ENCODE assay signal across 8 cellular contexts in the genomic region with DNA sequence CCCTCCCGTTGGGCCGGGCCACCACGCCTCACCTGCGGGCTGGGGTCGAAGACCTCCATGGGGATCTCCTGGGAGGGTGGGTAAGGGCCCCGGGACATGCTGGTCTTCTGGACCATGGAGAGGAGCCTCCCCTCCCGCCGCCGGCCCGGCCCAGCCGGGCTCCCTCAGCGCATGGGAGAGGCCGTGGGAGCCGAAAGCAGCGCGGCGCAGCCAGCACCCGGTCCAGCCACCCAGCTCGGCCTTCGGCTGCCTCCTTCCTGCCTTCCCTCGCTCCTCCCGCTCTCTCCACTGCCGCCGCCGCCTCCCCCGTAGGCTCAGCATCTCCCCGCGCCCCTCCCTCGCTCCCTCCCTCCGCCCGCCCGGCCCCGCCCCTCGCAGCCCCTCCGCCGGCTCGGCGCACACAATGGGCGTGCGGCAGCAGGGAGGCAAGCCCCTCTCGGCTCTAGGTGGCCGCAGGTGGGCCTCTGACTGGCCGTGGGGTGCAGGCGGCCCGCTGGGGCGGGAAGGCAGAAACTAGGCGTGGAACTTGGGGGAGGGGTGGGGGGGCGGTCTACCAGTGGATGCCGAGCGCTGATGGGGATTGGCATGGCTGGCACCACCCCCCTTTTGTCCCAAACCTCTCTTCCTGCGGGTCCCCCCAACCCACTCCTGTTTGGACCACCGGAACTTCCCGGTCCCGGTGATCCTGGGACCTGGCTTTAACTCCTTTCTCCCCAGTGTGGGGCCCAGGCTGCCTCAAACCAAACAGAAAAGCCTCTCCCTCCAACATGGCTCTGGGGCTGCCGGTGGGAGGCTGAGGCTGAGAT. TPM values are rescaled to one million over a fixed set of nuclear protein-coding genes. Genes with fewer than 3 reads are reported as not detected.
DNase-seq lines count a peak whose midpoint lies in the region; ATAC-seq and TF ChIP-seq lines count a peak whose summit lies in the region.

A gene (minus strand): TSS at position 290 of the 806 bp plus-strand sequence. CDS start 174 bp downstream, at position 116.

- H3K27me3 ChIP-seq in colonic mucosa: no peaks in the 10 kb centered on the region

- peak within 1 kb of the TSS; percentile 74 for H3K4me3 ChIP-seq in colonic mucosa

- H3K4me1 Mint-ChIP-seq in activated CD4-positive, alpha-beta T cell treated with anti-CD3 and anti-CD28 coated beads, Interleukin-2, amount 10 ng/mL, durations not matched to agents 24 days and 14 days: peaks cover 56% of the 10 kb centered on the region

- H3K27ac Mint-ChIP-seq in activated CD4-positive, alpha-beta T cell treated with anti-CD3 and anti-CD28 coated beads, Interleukin-2, amount 10 ng/mL, durations not matched to agents 24 days and 14 days: peak within 1 kb of the TSS; percentile 75

- intact Hi-C loops in activated CD4-positive, alpha-beta T cell treated with anti-CD3 and anti-CD28 coated beads, Interleukin-2, amount 10 ng/mL, durations not matched to agents 24 days and 14 days (cut with micrococcal nuclease): loop anchor here (5.0 kb wide), 1 partner anchor 45 kb away; a partner anchor contains a TSS
- intact Hi-C loops in colonic mucosa (cut with DNase I): no loop called here

- H3K36me3 Mint-ChIP-seq in activated CD4-positive, alpha-beta T cell treated with anti-CD3 and anti-CD28 coated beads, Interleukin-2, amount 10 ng/mL, durations not matched to agents 24 days and 14 days (ENCODE audit: low read depth): peaks cover 35% of the 10 kb centered on the region

- ATAC-seq in GM21526 (IDR thresholded peaks at IDR 0.05; ENCODE audit: low FRiP score, unreplicated experiment) (peak; percentile 36), left lobe of liver (peak; percentile 40)

- peak within 1 kb of the TSS; percentile 98 for H3K4me3 Mint-ChIP-seq in activated CD4-positive, alpha-beta T cell treated with anti-CD3 and anti-CD28 coated beads, Interleukin-2, amount 10 ng/mL, durations not matched to agents 24 days and 14 days

- peak; percentile 91 for DNase-seq in AG08396 (ENCODE audit: low spot score)
- peak; percentile 54 for DNase-seq in NCI-H460 (ENCODE audit: extremely low read depth, low read depth)
- peak; percentile 93 for DNase-seq in activated CD4-positive, alpha-beta T cell treated with anti-CD3 and anti-CD28 coated beads, Interleukin-2, amount 10 ng/mL, durations not matched to agents 24 days and 14 days
- peak; percentile 80 for DNase-seq in colonic mucosa
- no peak for DNase-seq in left lobe of liver (ENCODE audit: low spot score)
- DNase-seq in stimulated activated CD4-positive, alpha-beta T cell treated with anti-CD3 and anti-CD28 coated beads, Interleukin-1b, Interleukin-23, amount 100 ng/mL, for 4 hours (ENCODE audit: low read depth in 2 of 2): peak; percentile 51 to 66
- DNase-seq in inferior parietal cortex (ENCODE audit: extremely low spot score): no peak

- H3K27me3 Mint-ChIP-seq in activated CD4-positive, alpha-beta T cell treated with anti-CD3 and anti-CD28 coated beads, Interleukin-2, amount 10 ng/mL, durations not matched to agents 24 days and 14 days: no peaks in the 10 kb centered on the region

- H3K9ac ChIP-seq in colonic mucosa (ENCODE audit: low read depth in 2 of 2, low read length in 2 of 2): peak within 1 kb of the TSS; percentile 70 to 80

- H3K27ac ChIP-seq in colonic mucosa: peak within 1 kb of the TSS; percentile 91

- H3K9me3 ChIP-seq in colonic mucosa: no peaks in the 10 kb centered on the region

- peaks cover 6% of the 10 kb centered on the region for H3K36me3 ChIP-seq in colonic mucosa

- no peak for TF ChIP-seq CTCF in colonic mucosa (IDR thresholded peaks at IDR 0.05)

- H3K9me3 Mint-ChIP-seq in activated CD4-positive, alpha-beta T cell treated with anti-CD3 and anti-CD28 coated beads, Interleukin-2, amount 10 ng/mL, durations not matched to agents 24 days and 14 days: no peaks in the 10 kb centered on the region

- peaks cover 10% of the 10 kb centered on the region for H3K4me1 ChIP-seq in colonic mucosa

RNA-seq across cellular contexts. Expression of the gene that starts here (rescaled TPM):
- total RNA-seq in NCI-H460 (2014; rRNA removed; shearing (Covaris generic)): 3.4 and 3.6 TPM in 2 replicates
- 6.7 and 13.1 TPM in 2 replicates for polyA plus RNA-seq in NCI-H460 (2014; cell fraction: nucleus; rRNA removed)
- 20.4 and 22.5 TPM in 2 replicates for total RNA-seq in activated CD4-positive, alpha-beta T cell treated with anti-CD3 and anti-CD28 coated beads, Interleukin-2, amount 10 ng/mL, durations not matched to agents 24 days and 14 days
- total RNA-seq in colonic mucosa (1 to 10 TPM; 5.9 to 8.8 TPM), left lobe of liver (0.40 TPM)

Comparison
In these comparisons a context has a peak if more than half of its experiments do, and no peak if none do; other contexts are left out.
1. Peak in ATAC-seq in left lobe of liver; RNA of the gene not detected or under 1 TPM.
2. DNase-seq: peak in AG08396 (single experiment), NCI-H460 (single experiment), activated CD4-positive, alpha-beta T cell treated with anti-CD3 and anti-CD28 coated beads, Interleukin-2, amount 10 ng/mL, durations not matched to agents 24 days and 14 days (single experiment), colonic mucosa (single experiment) and stimulated activated CD4-positive, alpha-beta T cell treated with anti-CD3 and anti-CD28 coated beads, Interleukin-1b, Interleukin-23, amount 100 ng/mL, for 4 hours (2 of 2); none in left lobe of liver (single experiment) and inferior parietal cortex (single experiment).